In the genomic region with DNA sequence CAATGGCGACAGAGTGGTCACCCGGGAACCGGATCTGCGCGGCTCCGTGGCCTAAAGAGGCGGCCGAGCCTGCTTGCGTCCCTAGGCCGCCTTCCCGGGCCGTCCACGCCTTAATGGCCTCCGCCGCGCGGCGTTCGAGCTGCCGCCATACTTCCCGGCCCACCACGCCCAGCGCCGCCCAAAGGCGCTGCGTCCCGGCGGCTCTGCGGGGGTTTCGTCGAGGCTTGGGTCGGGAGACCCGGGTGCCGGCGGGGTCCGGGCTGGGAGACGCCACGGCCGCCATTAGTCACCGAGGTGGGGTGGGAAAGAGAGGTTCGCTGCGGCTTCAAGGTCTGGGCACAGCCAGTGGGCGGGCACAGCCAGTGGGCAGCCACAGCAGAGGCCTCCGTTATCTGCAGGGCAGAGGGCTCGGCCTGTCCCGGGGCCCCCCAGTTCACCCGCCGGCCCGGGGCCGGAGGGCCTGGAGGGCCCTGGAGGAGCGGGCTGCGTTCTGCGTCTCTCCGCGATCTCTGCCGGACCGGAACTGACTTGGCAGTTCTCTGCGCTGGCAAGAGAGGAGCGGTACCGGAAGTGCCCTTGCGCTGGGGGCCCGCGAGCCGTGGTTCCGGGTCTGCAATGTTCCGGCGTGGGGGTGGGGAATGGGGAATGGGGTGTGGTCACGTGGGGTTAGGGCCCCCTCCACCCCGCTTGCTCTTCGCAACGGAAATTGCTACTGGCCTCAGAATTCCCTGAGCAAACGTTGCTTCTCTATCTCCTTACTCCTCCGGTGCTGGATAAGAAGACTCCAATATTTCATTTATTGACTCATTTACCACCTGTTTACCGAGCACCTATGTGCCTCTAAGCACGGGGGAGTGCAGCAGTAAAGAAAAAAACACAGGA, we compare ENCODE assay signal across 8 cellular contexts.
DNase-seq lines count a peak whose midpoint lies in the region; ATAC-seq and TF ChIP-seq lines count a peak whose summit lies in the region.

No MANE protein-coding gene starts in this region.

- H3K4me2 ChIP-seq in DOHH2 (ENCODE audit: low read length): peak overlapping the region; percentile 67

- peaks cover 24% of the 10 kb centered on the region for H3K27me3 Mint-ChIP-seq in nephron progenitor cell (ENCODE audit: low read depth, poor library complexity)

- H3K4me1 ChIP-seq in DOHH2 (ENCODE audit: control insufficient read depth, low read length) (peaks cover 17% of the 10 kb centered on the region), RWPE2 (ENCODE audit: insufficient read depth, poor library complexity, severe bottlenecking) (peaks cover 27% of the 10 kb centered on the region)

- H3K4me1 Mint-ChIP-seq in nephron progenitor cell: peaks cover 41% of the 10 kb centered on the region

- H3K4me3 Mint-ChIP-seq in nephron progenitor cell: peak overlapping the region; percentile 96

- H3K27me3 ChIP-seq in DOHH2 (ENCODE audit: control insufficient read depth, low read length) (peaks cover 5% of the 10 kb centered on the region), RWPE2 (ENCODE audit: insufficient read depth, poor library complexity, severe bottlenecking) (no peaks in the 10 kb centered on the region)

- peaks cover 55% of the 10 kb centered on the region for H3K79me2 ChIP-seq in DOHH2 (ENCODE audit: control insufficient read depth, low read length)

- TF ChIP-seq CTCF in DOHH2 (IDR thresholded peaks at IDR 0.05; ENCODE audit: low read depth, low read length, poor library complexity, severe bottlenecking) (no peak), RWPE2 (IDR thresholded peaks at IDR 0.05; ENCODE audit: poor library complexity, severe bottlenecking) (peak; percentile 3), nephron progenitor cell (IDR thresholded peaks at IDR 0.05) (no peak)

- H3K36me3 Mint-ChIP-seq in nephron progenitor cell (ENCODE audit: low read depth): peaks cover 35% of the 10 kb centered on the region

- peak overlapping the region; percentile 58 for H3K27ac Mint-ChIP-seq in nephron progenitor cell

- H3K27ac ChIP-seq in DOHH2 (ENCODE audit: low read depth, low read length) (peak overlapping the region; percentile 63), RWPE2 (ENCODE audit: poor library complexity, severe bottlenecking) (peak overlapping the region; percentile 81)

- H3K9me2 ChIP-seq in DOHH2 (replicated peaks; ENCODE audit: control insufficient read depth, low read length): no peaks in the 10 kb centered on the region

- H3K9me3 ChIP-seq in DOHH2 (ENCODE audit: control insufficient read depth, insufficient read depth, low read length) (no peaks in the 10 kb centered on the region), RWPE2 (ENCODE audit: severe bottlenecking) (no peaks in the 10 kb centered on the region)

- ATAC-seq in RWPE2 (ENCODE audit: low read depth): peak; percentile 94
- peak; percentile 97 for ATAC-seq in stimulated activated naive CD8-positive, alpha-beta T cell treated with anti-CD3 and anti-CD28 coated beads, Interleukin-15, Interleukin-2, amounts not matched to agents 100 U/mL and 50 U/mL, for 24 hours

- no peaks in the 10 kb centered on the region for H3F3A ChIP-seq in DOHH2 (ENCODE audit: control insufficient read depth, insufficient read depth)

- H3K36me3 ChIP-seq in DOHH2 (ENCODE audit: control insufficient read depth, low read length) (peaks cover 22% of the 10 kb centered on the region), RWPE2 (ENCODE audit: low read depth) (peaks cover 42% of the 10 kb centered on the region)

- H3K9me3 Mint-ChIP-seq in nephron progenitor cell: no peaks in the 10 kb centered on the region

- peak; percentile 53 for DNase-seq in GOT3 (lab: John Stamatoyannopoulos, UW)
- DNase-seq in LoVo (ENCODE audit: low spot score): peak; percentile 87
- DNase-seq in RWPE2 (ENCODE audit: low spot score): peak; percentile 99
- DNase-seq in activated effector memory CD4-positive, alpha-beta T cell treated with Interleukin-2 at 50 U/mL for 16 hours: peak; percentile 84
- DNase-seq in fibroblast of the conjunctiva (ENCODE audit: low read depth): peak; percentile 75
- DNase-seq in nephron progenitor cell: peak; percentile 87
- peak; percentile 94 for DNase-seq in stimulated activated naive CD8-positive, alpha-beta T cell treated with anti-CD3 and anti-CD28 coated beads, Interleukin-15, Interleukin-2, amounts not matched to agents 100 U/mL and 50 U/mL, for 24 hours

- H4K20me1 ChIP-seq in DOHH2 (ENCODE audit: control insufficient read depth, insufficient read depth, low read depth, low read length): 0 out of 2 replicates have a peak, but pooled peaks cover 5% of the 10 kb centered on the region

- peak overlapping the region; percentile 83 for H3K4me3 ChIP-seq in DOHH2 (ENCODE audit: low read length)
- H3K4me3 ChIP-seq in RWPE2 (ENCODE audit: severe bottlenecking): peak overlapping the region; percentile 99

Comparison
In these comparisons a context has a peak if more than half of its experiments do, and no peak if none do; other contexts are left out.
1. Peak in every context shown above with its lines: DNase-seq, ATAC-seq, H3K4me3 ChIP-seq and H3K27ac ChIP-seq.